ENCODE assay signal across 1 cellular context in genomic region chr17:79792371-79792871, GRCh38.
TF ChIP-seq lines count a peak whose summit lies in the region.

No MANE protein-coding gene starts in this region.

TF ChIP-seq in SK-N-SH, 30 proteins besides CTCF, POLR2A, EP300 and RAD21 (continued from another document):
- TF ChIP-seq ZBTB33 (IDR thresholded peaks at IDR 0.05; ENCODE audit: borderline replicate concordance, low read depth) (no peak), GABPA (IDR thresholded peaks at IDR 0.05; ENCODE audit: low read depth) (no peak), MEF2A (IDR thresholded peaks at IDR 0.05; ENCODE audit: borderline replicate concordance, low read depth) (no peak), EZH2phosphoT487 (IDR thresholded peaks at IDR 0.05; ENCODE audit: borderline replicate concordance, low read depth) (no peak), MXI1 (IDR thresholded peaks at IDR 0.05; ENCODE audit: low read depth, low read length) (no peak), FOSL2 (IDR thresholded peaks at IDR 0.05; ENCODE audit: borderline replicate concordance, low read depth) (no peak)
TF ChIP-seq in SK-N-SH: peak in this region for 0.
